In the genomic region with DNA sequence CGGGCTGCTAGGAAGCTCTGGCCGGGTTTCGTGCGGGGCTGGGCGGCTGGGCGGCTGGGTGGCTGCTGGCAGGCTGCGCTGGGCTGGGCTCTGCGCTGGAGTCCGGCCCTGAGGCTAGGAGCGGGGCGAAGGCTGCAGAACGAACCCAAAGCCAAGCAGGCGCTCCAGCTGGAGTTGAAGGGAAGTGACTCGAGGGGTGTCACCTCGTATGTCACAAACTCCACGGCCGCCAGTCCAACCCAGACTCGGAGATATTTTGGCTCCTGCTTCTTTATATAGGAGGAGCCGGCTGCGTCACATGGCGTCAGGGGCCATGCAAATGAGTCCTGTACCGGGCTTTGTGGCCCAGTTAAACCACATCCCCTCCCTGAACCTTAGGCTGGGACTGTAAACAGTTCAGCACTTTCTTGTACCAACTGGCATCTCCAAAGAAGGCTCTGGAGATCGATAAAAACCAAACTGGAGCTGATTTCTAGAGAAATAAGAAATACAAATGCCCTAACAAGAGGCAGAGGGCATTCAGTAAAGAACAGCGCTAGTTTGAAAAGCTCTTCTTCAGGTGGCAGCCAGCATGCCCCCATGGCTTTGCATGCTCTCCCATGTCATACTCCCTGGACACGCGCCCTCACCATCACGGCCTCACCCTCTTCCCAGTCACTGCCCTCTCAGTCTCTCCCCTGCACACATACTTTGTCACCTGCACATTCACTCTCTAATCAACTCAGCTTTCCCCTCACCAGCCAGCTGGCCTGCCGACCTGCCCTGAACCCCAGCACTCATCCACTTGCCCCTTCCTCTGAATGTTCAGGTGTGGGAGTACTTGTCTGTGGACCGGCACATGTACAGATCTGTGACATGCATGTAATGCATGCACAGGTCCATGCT, we compare ENCODE assay signal across 8 cellular contexts. TPM values are rescaled to one million over a fixed set of nuclear protein-coding genes. Genes with fewer than 3 reads are reported as not detected.
DNase-seq lines count a peak whose midpoint lies in the region; FAIRE-seq and TF ChIP-seq lines count a peak whose summit lies in the region.

No MANE protein-coding gene starts in this region.

- H3K79me2 ChIP-seq in keratinocyte (ENCODE audit: control insufficient read depth, insufficient read depth, low read length) = no peaks in the 10 kb centered on the region

- H4K20me1 ChIP-seq in keratinocyte (ENCODE audit: control insufficient read depth, extremely low read depth, insufficient read depth, low read length) = no peaks in the 10 kb centered on the region

- TF ChIP-seq CTCF in GM12865 (IDR thresholded peaks at IDR 0.05; ENCODE audit: insufficient read depth, low read depth, low read length, missing control alignments) = no peak
- no peak for TF ChIP-seq CTCF in keratinocyte (optimal IDR thresholded peaks at IDR 0.05 in 1 of 3, IDR thresholded peaks at IDR 0.05 in 1 of 3, conservative IDR thresholded peaks at IDR 0.05 in 1 of 3; ENCODE audit: extremely low read depth in 1 of 3, insufficient read depth in 2 of 3, low read length in 3 of 3)

- peaks cover 9% of the 10 kb centered on the region for H3K36me3 ChIP-seq in H7 (replicated peaks; ENCODE audit: control insufficient read depth, insufficient read depth, low read length)
- no peaks in the 10 kb centered on the region for H3K36me3 ChIP-seq in MG63
- H3K36me3 ChIP-seq in keratinocyte (ENCODE audit: control insufficient read depth in 2 of 2, extremely low read depth in 1 of 2, insufficient read depth in 2 of 2, low read length in 2 of 2) = peaks cover 0 to 16% of the 10 kb centered on the region in 2 experiments

- H3K9me3 ChIP-seq in MG63 (no peaks in the 10 kb centered on the region), keratinocyte (ENCODE audit: control insufficient read depth, low read depth, low read length) (no peaks in the 10 kb centered on the region)

- H3K9me1 ChIP-seq in keratinocyte (ENCODE audit: control insufficient read depth, extremely low read depth, insufficient read depth, low read length) = no peaks in the 10 kb centered on the region

- H3K27ac ChIP-seq in caudate nucleus (ENCODE audit: low read depth, low read length) (peak overlapping the region; percentile 96), keratinocyte (ENCODE audit: control insufficient read depth, insufficient read depth, low read length) (peak overlapping the region; percentile 58)

- DNase-seq in GM12865 (ENCODE audit: low read depth) (peak; percentile 93), H7 (peak; percentile 71), MG63 (peak; percentile 45), caudate nucleus (lab: John Stamatoyannopoulos, UW) (peak in 58 of 61 donors; percentile 2 to 85 (median 58)), keratinocyte (ENCODE audit: low read depth, low spot score) (no peak), NCI-H2029 treated with DMSO at 0.1 percent for 48 hours (lab: John Stamatoyannopoulos, UW) (no peak)
- peak; percentile 31 to 69 (median 58) for DNase-seq in activated CD4-positive, CD25-positive, alpha-beta regulatory T cell (lab: John Stamatoyannopoulos, UW)
- peak; percentile 55 to 69 for DNase-seq in stimulated activated CD4-positive, alpha-beta T cell treated with anti-CD3 and anti-CD28 coated beads, Interleukin-15, amount 100 ng/mL, for 1 hour (ENCODE audit: low read depth in 1 of 2, low spot score in 1 of 2)

- H3K4me1 ChIP-seq in keratinocyte (ENCODE audit: control insufficient read depth, extremely low read depth, insufficient read depth, low read length) = peaks cover 43% of the 10 kb centered on the region

- H2AFZ ChIP-seq in keratinocyte (ENCODE audit: control insufficient read depth, low read length) = no peak overlapping the region

- H3K27me3 ChIP-seq in H7 (ENCODE audit: control insufficient read depth, insufficient read depth, low read length) (no peaks in the 10 kb centered on the region; the same call in 1 of the 2 replicates), MG63 (no peaks in the 10 kb centered on the region), keratinocyte (ENCODE audit: control insufficient read depth, extremely low read depth, insufficient read depth, low read length) (no peaks in the 10 kb centered on the region)

- dilution Hi-C loops in keratinocyte (cut with MboI; ENCODE audit: extremely low pct_ligation_motif_present, low sequenced_read_pairs) = no loop called here

- peak; percentile 23 for FAIRE-seq in keratinocyte (lab: Jason Lieb, UNC)

- peak overlapping the region; percentile 78 for H3K4me3 ChIP-seq in GM12865 (ENCODE audit: low read depth, low read length)
- peak overlapping the region; percentile 53 for H3K4me3 ChIP-seq in H7 (ENCODE audit: insufficient read depth, low read depth, low read length)
- H3K4me3 ChIP-seq in MG63 = peak overlapping the region; percentile 56
- H3K4me3 ChIP-seq in keratinocyte (ENCODE audit: control insufficient read depth in 2 of 3, extremely low read depth in 1 of 3, insufficient read depth in 2 of 3, low read depth in 1 of 3, low read length in 3 of 3) = peak overlapping the region; percentile 39 to 67 (median 57)

- H3K9ac ChIP-seq in keratinocyte (ENCODE audit: control insufficient read depth, extremely low read depth, insufficient read depth, low read length) = peak overlapping the region; percentile 90

- H3K4me2 ChIP-seq in keratinocyte (ENCODE audit: control insufficient read depth, extremely low read depth, insufficient read depth, low read depth, low read length) = peak overlapping the region; percentile 54

RNA-seq across cellular contexts. Expression of a gene that starts 58.5 kb away (rescaled TPM):
- 46.2 and 55.0 TPM in 2 replicates for total RNA-seq in H7 (2014; rRNA removed; shearing (Covaris generic))
- total RNA-seq in MG63 (2014; rRNA removed; shearing (Covaris generic); ENCODE audit: low replicate concordance) = 15.7 and 17.0 TPM in 2 replicates
- 24.6 to 48.5 TPM (median 35.8 TPM) in 3 replicates for polyA plus RNA-seq in keratinocyte
- polyA plus RNA-seq in keratinocyte (2011; ENCODE audit: low read depth) = 30.8 TPM
- polyA plus RNA-seq in keratinocyte (2011; cell fraction: cytosol; rRNA removed) = 23.4 and 26.0 TPM in 2 replicates
- polyA plus RNA-seq in keratinocyte (2011; cell fraction: nucleus; rRNA removed) = 34.7 and 43.5 TPM in 2 replicates
- 15.8 and 47.8 TPM in 2 replicates for polyA plus RNA-seq in keratinocyte (2012; ENCODE audit: low replicate concordance)
- 8.2 to 23.7 TPM (median 22.4 TPM) in 3 replicates for polyA minus RNA-seq in keratinocyte
- 16.7 TPM for polyA minus RNA-seq in keratinocyte (2011; cell fraction: cytosol; rRNA and poly(A)+ RNA removed)
- polyA minus RNA-seq in keratinocyte (2011; cell fraction: nucleus; rRNA and poly(A)+ RNA removed) = 16.8 and 17.8 TPM in 2 replicates

Comparison
In these comparisons a context has a peak if more than half of its experiments do, and no peak if none do; other contexts are left out.
1. DNase-seq: peak in GM12865 (single experiment), H7 (single experiment), MG63 (single experiment), activated CD4-positive, CD25-positive, alpha-beta regulatory T cell (4 of 4), caudate nucleus (58 of 61) and stimulated activated CD4-positive, alpha-beta T cell treated with anti-CD3 and anti-CD28 coated beads, Interleukin-15, amount 100 ng/mL, for 1 hour (2 of 2); none in keratinocyte (single experiment) and NCI-H2029 treated with DMSO at 0.1 percent for 48 hours (single experiment).
2. Peak in every context shown above with its lines, with median percentiles within 50 percentile points of each other: H3K4me3 ChIP-seq.